In the genomic region with DNA sequence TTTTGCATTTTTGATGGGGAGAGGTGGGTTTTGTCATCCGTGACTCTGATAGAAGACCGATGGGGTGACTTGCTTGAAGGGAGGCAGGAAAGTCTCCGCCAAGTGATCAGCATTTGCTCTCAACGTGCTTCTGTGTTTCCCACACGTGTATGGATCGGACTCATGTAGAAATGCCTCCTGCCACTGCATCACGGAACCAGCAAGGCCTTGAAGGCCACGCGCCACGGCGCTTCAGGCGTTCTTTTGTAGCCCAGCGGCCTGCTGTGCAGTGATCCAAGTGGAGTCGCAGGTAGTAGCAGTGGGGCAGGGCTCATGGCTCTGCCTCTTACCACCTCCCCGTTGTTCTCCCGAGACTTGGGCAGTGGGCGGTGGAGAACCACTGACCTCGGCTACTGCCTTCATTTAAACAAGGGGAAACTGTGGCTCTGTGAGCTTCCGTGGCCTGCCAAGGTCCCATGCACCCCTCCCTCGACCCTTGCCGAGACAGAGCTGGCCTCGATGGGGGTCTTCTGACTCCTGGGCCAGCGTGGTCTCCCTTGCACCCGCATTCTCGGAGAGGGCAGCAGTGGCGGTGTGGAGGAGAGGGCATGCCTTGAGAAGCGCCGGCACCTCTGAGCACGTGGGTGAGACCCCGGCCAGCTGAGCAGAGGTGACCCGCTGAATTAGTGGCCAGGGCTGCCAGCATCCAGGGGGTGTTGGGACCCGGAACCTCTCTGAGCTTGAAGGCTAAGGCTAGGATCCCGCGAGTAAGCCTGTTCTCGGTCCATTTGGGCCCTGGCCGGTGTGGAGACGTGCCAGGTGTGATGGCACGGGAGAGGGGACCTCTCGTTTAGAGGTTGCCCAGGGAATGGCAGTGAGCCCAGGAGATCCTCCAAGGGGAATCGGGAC, we compare ENCODE assay signal across 21 cellular contexts.
"Had no signal": no experiment of that assay in that cellular context is flagged by ENCODE, and none has a peak within 500 bp of the region (broad histone marks: within the 10 kb centered on the region; RNA-seq: fewer than 3 reads in every experiment).

No MANE protein-coding gene starts in this region.

- H3K27ac ChIP-seq: body of pancreas, gastroesophageal sphincter, heart right ventricle, neutrophil, suprapubic skin had no signal

- H3K36me3 Mint-ChIP-seq: activated naive CD8-positive, alpha-beta T cell; naive B cell had no signal

- DNase-seq: activated CD4-positive, alpha-beta T cell treated with anti-CD3 and anti-CD28 coated beads for 1 hour; activated CD4-positive, alpha-beta T cell treated with anti-CD3 and anti-CD28 coated beads, Interleukin-2, amount 50 U/mL, for 48 hours; activated effector memory CD4-positive, alpha-beta T cell treated with anti-CD3 and anti-CD28 coated beads, Interleukin-2, amount 50 U/mL, for 16 hours; amniotic stem cell; body of pancreas; cerebellar nuclear complex; erythroblast; heart right ventricle; naive B cell; small intestine; stimulated activated CD4-positive, alpha-beta T cell treated with anti-CD3 and anti-CD28 coated beads, Interleukin-4, amount 100 ng/mL, for 4 hours; stimulated activated CD8-positive, alpha-beta memory T cell treated with anti-CD3 and anti-CD28 coated beads, Interleukin-4, amount 100 ng/mL, for 48 hours; stimulated activated naive CD4-positive, alpha-beta T cell treated with Interleukin-2 at 50 U/mL for 16 hours; T-helper 1 cell; T1000 had no signal

- H3K27me3 ChIP-seq: body of pancreas, gastroesophageal sphincter, heart right ventricle, neutrophil, suprapubic skin had no signal

- H3K4me3 Mint-ChIP-seq: activated naive CD8-positive, alpha-beta T cell; dendritic cell treated with granulocyte-macrophage colony-stimulating factor and Interleukin-4, amounts not matched to agents 40 ng/mL and 50 ng/mL, for 4 days; naive B cell had no signal

- H3K9me3 Mint-ChIP-seq: dendritic cell treated with granulocyte-macrophage colony-stimulating factor and Interleukin-4, amounts not matched to agents 40 ng/mL and 50 ng/mL, for 4 days had no signal

- H3K4me1 ChIP-seq: body of pancreas had no signal

- ATAC-seq: body of pancreas, gastroesophageal sphincter, SK-N-SH treated with all-trans-retinoic acid at 6 μM for 48 hours had no signal

- H3K4me3 ChIP-seq: body of pancreas, gastroesophageal sphincter, heart right ventricle, suprapubic skin had no signal

- H3K36me3 ChIP-seq: gastroesophageal sphincter, heart right ventricle, neutrophil, suprapubic skin had no signal

- H3K9me3 ChIP-seq: body of pancreas, gastroesophageal sphincter, heart right ventricle, neutrophil, suprapubic skin had no signal

- H3K27me3 Mint-ChIP-seq: activated naive CD8-positive, alpha-beta T cell; naive B cell had no signal

- H3K27ac Mint-ChIP-seq: activated naive CD8-positive, alpha-beta T cell; dendritic cell treated with granulocyte-macrophage colony-stimulating factor and Interleukin-4, amounts not matched to agents 40 ng/mL and 50 ng/mL, for 4 days; naive B cell had no signal
